ENCODE assay signal across 8 cellular contexts in the genomic region with DNA sequence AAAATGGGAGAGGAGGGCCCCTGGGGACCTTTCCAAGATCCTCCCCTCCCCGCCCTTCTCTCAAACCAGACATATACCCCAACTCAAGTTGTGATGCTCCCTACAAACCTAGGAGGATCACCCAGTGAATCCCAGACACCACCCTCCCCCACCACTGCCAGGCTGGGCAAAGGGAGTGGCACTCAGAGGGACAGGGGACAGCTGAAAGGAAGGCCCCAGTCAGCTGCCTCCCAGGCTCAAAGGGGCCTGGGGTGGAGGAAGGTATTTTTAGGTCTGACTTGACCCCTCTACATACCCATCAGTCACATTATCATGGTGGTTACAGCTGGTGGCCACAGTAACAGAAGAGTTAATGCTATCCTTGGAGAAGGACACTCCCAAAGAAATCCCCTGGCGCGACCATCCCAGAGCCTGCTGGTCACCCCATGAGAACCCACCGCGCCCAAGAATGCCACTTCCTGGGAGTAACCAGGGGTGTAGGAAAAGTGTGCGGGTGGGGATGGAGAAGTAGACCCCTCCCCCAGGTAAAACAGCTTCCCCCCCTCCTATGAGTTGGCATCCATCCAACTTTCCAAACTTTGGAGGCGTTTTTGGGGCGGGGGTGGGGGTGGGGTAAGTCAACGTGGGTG. TPM values are rescaled to one million over a fixed set of nuclear protein-coding genes. Genes with fewer than 3 reads are reported as not detected.
A peak's percentile ranks its signal among the peaks of the same experiment; 100 is the strongest.
DNase-seq lines count a peak whose midpoint lies in the region; ATAC-seq and TF ChIP-seq lines count a peak whose summit lies in the region.

No MANE protein-coding gene starts in this region.

- peaks cover 6% of the 10 kb centered on the region for H3K36me3 Mint-ChIP-seq in natural killer cell treated with Interleukin-12 subunit alpha and Interleukin-12 subunit beta and Interleukin-15 and Interleukin-18, amount 100 ng/mL, for 72 hours

- peak overlapping the region in 1 of 2 donors; percentile 20 for H3K9ac ChIP-seq in colonic mucosa (ENCODE audit: low read depth in 2 of 2, low read length in 2 of 2)

- ATAC-seq in natural killer cell treated with Interleukin-12 subunit alpha and Interleukin-12 subunit beta and Interleukin-15 and Interleukin-18, amount 100 ng/mL, for 72 hours, result no peak
- ATAC-seq in GM21717 (IDR thresholded peaks at IDR 0.05; ENCODE audit: unreplicated experiment), result no peak

- H3K9me3 ChIP-seq in BE2C (no peaks in the 10 kb centered on the region), colonic mucosa (no peaks in the 10 kb centered on the region)

- H3K4me3 ChIP-seq in BE2C (ENCODE audit: low read depth, low read length) (peak overlapping the region; percentile 77), colonic mucosa (peak overlapping the region; percentile 74)

- TF ChIP-seq CTCF in BE2C (IDR thresholded peaks at IDR 0.05; ENCODE audit: low read depth, low read length) (no peak), colonic mucosa (IDR thresholded peaks at IDR 0.05) (no peak)

- H3K4me1 Mint-ChIP-seq in natural killer cell treated with Interleukin-12 subunit alpha and Interleukin-12 subunit beta and Interleukin-15 and Interleukin-18, amount 100 ng/mL, for 72 hours (ENCODE audit: low read depth in 2 of 2), result peaks cover 22 to 36% of the 10 kb centered on the region in 2 donors

- DNase-seq in BE2C (no peak), colonic mucosa (no peak), NCI-H526 (lab: John Stamatoyannopoulos, UW) (no peak), NCI-H128 (lab: John Stamatoyannopoulos, UW; ENCODE audit: unreplicated experiment) (no peak), NCI-H1694 treated with DMSO at 0.1 percent for 48 hours (lab: John Stamatoyannopoulos, UW) (no peak)
- DNase-seq in natural killer cell treated with Interleukin-12 subunit alpha and Interleukin-12 subunit beta and Interleukin-15 and Interleukin-18, amount 100 ng/mL, for 72 hours (ENCODE audit: low spot score), result no peak

- no peaks in the 10 kb centered on the region for H3K27me3 Mint-ChIP-seq in natural killer cell treated with Interleukin-12 subunit alpha and Interleukin-12 subunit beta and Interleukin-15 and Interleukin-18, amount 100 ng/mL, for 72 hours

- H3K4me1 ChIP-seq in BE2C (peaks cover 8% of the 10 kb centered on the region; the same call in 1 of the 2 replicates), colonic mucosa (peaks cover 3% of the 10 kb centered on the region)

- H3K27me3 ChIP-seq in BE2C (no peaks in the 10 kb centered on the region), colonic mucosa (no peaks in the 10 kb centered on the region)

- no peaks in the 10 kb centered on the region for H3K9me3 Mint-ChIP-seq in natural killer cell treated with Interleukin-12 subunit alpha and Interleukin-12 subunit beta and Interleukin-15 and Interleukin-18, amount 100 ng/mL, for 72 hours

- peak; percentile 10; the same call in 1 of the 2 replicates for TF ChIP-seq EP300 in Ishikawa (IDR thresholded peaks at IDR 0.05; ENCODE audit: borderline replicate concordance)

- peak overlapping the region; percentile 94 for H3K4me3 Mint-ChIP-seq in natural killer cell treated with Interleukin-12 subunit alpha and Interleukin-12 subunit beta and Interleukin-15 and Interleukin-18, amount 100 ng/mL, for 72 hours

- H3K27ac Mint-ChIP-seq in natural killer cell treated with Interleukin-12 subunit alpha and Interleukin-12 subunit beta and Interleukin-15 and Interleukin-18, amount 100 ng/mL, for 72 hours, result peak overlapping the region in 1 of 2 donors; percentile 28

- H3K36me3 ChIP-seq in BE2C (peaks cover 22% of the 10 kb centered on the region), colonic mucosa (no peaks in the 10 kb centered on the region)

- intact Hi-C loops in colonic mucosa (cut with DNase I), result no loop called here

- H3K27ac ChIP-seq in colonic mucosa, result no peak overlapping the region

- TF ChIP-seq RAD21 in Ishikawa (IDR thresholded peaks at IDR 0.05; ENCODE audit: low read depth), result no peak

TF ChIP-seq in Ishikawa, 13 proteins besides CTCF, POLR2A, EP300 and RAD21:
- TF ChIP-seq NFIC (IDR thresholded peaks at IDR 0.05) (peak; percentile 77), TEAD4 (IDR thresholded peaks at IDR 0.05) (0 out of 2 replicates have a peak, but pooled peaks have one; percentile 4), FOXM1 (IDR thresholded peaks at IDR 0.05; ENCODE audit: borderline replicate concordance, low read depth) (no peak), TCF12 (IDR thresholded peaks at IDR 0.05; ENCODE audit: low read depth) (peak; percentile 25; the same call in 1 of the 2 replicates)
TF ChIP-seq in Ishikawa: peak in this region for 3.

RNA-seq across cellular contexts. Expression of a gene that starts 1.2 kb away (rescaled TPM):
- polyA plus RNA-seq in BE2C (2012; ENCODE audit: insufficient read depth, insufficient read length, low read depth), result 12.3 TPM
- total RNA-seq in colonic mucosa, result 1 to 10 TPM; 5.9 to 8.8 TPM
- 10 to 100 TPM; 18.8 to 49.9 TPM for total RNA-seq in natural killer cell treated with Interleukin-12 subunit alpha and Interleukin-12 subunit beta and Interleukin-15 and Interleukin-18, amount 100 ng/mL, for 72 hours

RNA-seq across cellular contexts. Expression of a gene that starts 3.8 kb away (rescaled TPM):
- 1,744 TPM for polyA plus RNA-seq in BE2C (2012; ENCODE audit: insufficient read depth, insufficient read length, low read depth)
- total RNA-seq in colonic mucosa, result 1,000 to 10,000 TPM; 1,557 to 1,567 TPM
- total RNA-seq in natural killer cell treated with Interleukin-12 subunit alpha and Interleukin-12 subunit beta and Interleukin-15 and Interleukin-18, amount 100 ng/mL, for 72 hours, result 1,000 to 10,000 TPM; 1,326 to 1,683 TPM

RNA-seq across cellular contexts. Expression of a gene that starts 29.4 kb away (rescaled TPM):
- polyA plus RNA-seq in BE2C (2012; ENCODE audit: insufficient read depth, insufficient read length, low read depth), result 2.6 TPM
- total RNA-seq in colonic mucosa, result under 1 TPM; 0.11 to 0.15 TPM
- total RNA-seq in natural killer cell treated with Interleukin-12 subunit alpha and Interleukin-12 subunit beta and Interleukin-15 and Interleukin-18, amount 100 ng/mL, for 72 hours, result under 1 TPM in 1 of 2 donors, not detected in 1; 0.12 TPM

RNA-seq across cellular contexts. Expression of a gene that starts 30.3 kb away (rescaled TPM):
- not detected for polyA plus RNA-seq in BE2C (2012; ENCODE audit: insufficient read depth, insufficient read length, low read depth)
- total RNA-seq in colonic mucosa, result not detected
- not detected for total RNA-seq in natural killer cell treated with Interleukin-12 subunit alpha and Interleukin-12 subunit beta and Interleukin-15 and Interleukin-18, amount 100 ng/mL, for 72 hours

RNA-seq across cellular contexts. Expression of a gene that starts 44.9 kb away (rescaled TPM):
- polyA plus RNA-seq in BE2C (2012; ENCODE audit: insufficient read depth, insufficient read length, low read depth), result 1.0 TPM
- total RNA-seq in colonic mucosa, result 1 to 10 TPM in 1 of 2 donors, under 1 TPM in 1; 0.54 to 4.4 TPM
- total RNA-seq in natural killer cell treated with Interleukin-12 subunit alpha and Interleukin-12 subunit beta and Interleukin-15 and Interleukin-18, amount 100 ng/mL, for 72 hours, result under 1 TPM in 1 of 2 donors, not detected in 1; 0.43 TPM
